Comparison of ENCODE assay signal across 26 cellular contexts in genomic region chr14:50301914-50302313, GRCh38.
"Had no signal": no experiment of that assay in that cellular context is flagged by ENCODE, and none has a peak within 500 bp of the region (broad histone marks: within the 10 kb centered on the region; RNA-seq: fewer than 3 reads in every experiment).

No MANE protein-coding gene starts in this region.

- H3K4me1 ChIP-seq: esophagus muscularis mucosa, lower lobe of right lung, prostate gland, right atrium auricular region, stomach, vagina had no signal

- FAIRE-seq: colon, islet of Langerhans had no signal

- H3K36me3 ChIP-seq: lower lobe of right lung, neutrophil, prostate gland, right atrium auricular region, thyroid gland, vagina had no signal

- H3K9me3 Mint-ChIP-seq: memory B cell, natural killer cell, neural crest cell had no signal

- H3K27me3 ChIP-seq: dorsolateral prefrontal cortex, esophagus muscularis mucosa, neutrophil, right atrium auricular region, stomach, thyroid gland, vagina had no signal

- H3K4me3 ChIP-seq: dorsolateral prefrontal cortex, esophagus muscularis mucosa, lower lobe of right lung, prostate gland, right atrium auricular region, smooth muscle cell, stomach, thyroid gland, vagina had no signal

- H3K27me3 Mint-ChIP-seq: memory B cell had no signal

- H3K9me3 ChIP-seq: esophagus muscularis mucosa, lower lobe of right lung, neutrophil, prostate gland, right atrium auricular region, stomach, thyroid gland, vagina had no signal

- H3K4me2 ChIP-seq: smooth muscle cell had no signal

- H3K27ac Mint-ChIP-seq: memory B cell, natural killer cell had no signal

- H3K4me3 Mint-ChIP-seq: memory B cell, natural killer cell, neural crest cell had no signal

- ATAC-seq: left colon, left ventricle myocardium superior, lower lobe of right lung, natural killer cell, sciatic nerve had no signal

- H3K4me1 Mint-ChIP-seq: neural crest cell had no signal

- DNase-seq: dorsolateral prefrontal cortex; effector CD4-positive, alpha-beta T cell; left colon; left ventricle myocardium superior; lower lobe of right lung; natural killer cell; stimulated activated CD4-positive, alpha-beta T cell treated with anti-CD3 and anti-CD28 coated beads, Interleukin-12 subunit alpha, Interleukin-12 subunit beta, amount 100 ng/mL, for 4 hours; stimulated activated CD4-positive, alpha-beta T cell treated with anti-CD3 and anti-CD28 coated beads, Interleukin-1b, Interleukin-23, amount 100 ng/mL, for 48 hours; stimulated activated CD4-positive, alpha-beta T cell treated with anti-CD3 and anti-CD28 coated beads, Interleukin-4, amount 100 ng/mL, for 1 hour; stimulated activated CD8-positive, alpha-beta memory T cell treated with anti-CD3 and anti-CD28 coated beads, Interleukin-4, amount 100 ng/mL, for 48 hours; stimulated activated naive CD4-positive, alpha-beta T cell treated with Interleukin-2 at 50 U/mL for 16 hours; stomach; thyroid gland; trophoblast cell had no signal

- H3K27ac ChIP-seq: dorsolateral prefrontal cortex, epithelial cell of prostate, esophagus muscularis mucosa, lower lobe of right lung, neutrophil, prostate gland, right atrium auricular region, stomach, thyroid gland, vagina had no signal

- H3K36me3 Mint-ChIP-seq: natural killer cell had no signal
